In genomic region chr13:98523455-98524102, GRCh38 we compare ENCODE assay signal across 10 cellular contexts. TPM values are rescaled to one million over a fixed set of nuclear protein-coding genes. Genes with fewer than 3 reads are reported as not detected.
DNase-seq lines count a peak whose midpoint lies in the region; ATAC-seq and TF ChIP-seq lines count a peak whose summit lies in the region.
"Had no signal": no experiment of that assay in that cellular context is flagged by ENCODE, and none has a peak within 500 bp of the region (broad histone marks: within the 10 kb centered on the region; RNA-seq: fewer than 3 reads in every experiment).

No MANE protein-coding gene starts in this region.

- H3K27ac ChIP-seq in vagina = peak overlapping the region; percentile 62

- TF ChIP-seq POLR2A in vagina (IDR thresholded peaks at IDR 0.05) = no peak

- H3K36me3 Mint-ChIP-seq in activated B cell treated with CpG ODN at 0.5 μM for 24 hours (ENCODE audit: low read depth) = peaks cover 5% of the 10 kb centered on the region

- intact Hi-C loops in activated B cell treated with CpG ODN at 0.5 μM for 24 hours (cut with micrococcal nuclease) = loop anchor here (2.0 kb wide), 1 partner anchor 19 kb away; no protein-coding TSS in a partner anchor
- intact Hi-C loops in vagina (cut with DNase I) = no loop called here

- H3K4me3 ChIP-seq in vagina = no peak overlapping the region
- H3K4me3 ChIP-seq: sigmoid colon had no signal

- no peaks in the 10 kb centered on the region for H3K9me3 ChIP-seq in vagina
- H3K9me3 ChIP-seq: sigmoid colon had no signal

- peak; percentile 64 for ATAC-seq in HG02763 (IDR thresholded peaks at IDR 0.05; ENCODE audit: unreplicated experiment)
- no peak for ATAC-seq in activated B cell treated with CpG ODN at 0.5 μM for 24 hours (ENCODE audit: low read depth)
- ATAC-seq: Panc1 had no signal

- no peak overlapping the region for H3K4me3 Mint-ChIP-seq in activated B cell treated with CpG ODN at 0.5 μM for 24 hours

- H3K27me3 ChIP-seq in vagina = no peaks in the 10 kb centered on the region
- H3K27me3 ChIP-seq: sigmoid colon had no signal

- peak; percentile 45 for DNase-seq in stimulated activated CD4-positive, alpha-beta T cell treated with anti-CD3 and anti-CD28 coated beads, Interleukin-15, amount 100 ng/mL, for 24 hours
- no peak for DNase-seq in stimulated activated CD4-positive, alpha-beta T cell treated with anti-CD3 and anti-CD28 coated beads, Interleukin-12 subunit alpha, Interleukin-12 subunit beta, amount 100 ng/mL, for 4 hours
- DNase-seq in activated B cell treated with CpG ODN at 0.5 μM for 24 hours (no peak), vagina (ENCODE audit: extremely low spot score in 2 of 2) (no peak), SHP77 (lab: John Stamatoyannopoulos, UW) (no peak), inferior parietal cortex (ENCODE audit: extremely low spot score) (no peak), Ammon's horn (ENCODE audit: low spot score) (no peak)
- DNase-seq: sigmoid colon had no signal

- no peak for TF ChIP-seq CTCF in activated B cell treated with CpG ODN at 0.5 μM for 24 hours (IDR thresholded peaks at IDR 0.05)
- no peak for TF ChIP-seq CTCF in vagina (IDR thresholded peaks at IDR 0.05)

- peaks cover 89% of the 10 kb centered on the region for H3K4me1 ChIP-seq in vagina

- POLR2A ChIA-PET in activated B cell treated with CpG ODN at 0.5 μM for 24 hours (lab: Charles Lee) = interaction anchor here (1.3 kb wide), 1 partner anchor 39 kb away, joined by 3 read pairs; no protein-coding TSS in a partner anchor

- CTCF ChIA-PET in activated B cell treated with CpG ODN at 0.5 μM for 24 hours (lab: Charles Lee) = no interaction called here

- no peaks in the 10 kb centered on the region for H3K27me3 Mint-ChIP-seq in activated B cell treated with CpG ODN at 0.5 μM for 24 hours

- H3K4me1 Mint-ChIP-seq in activated B cell treated with CpG ODN at 0.5 μM for 24 hours = peaks cover 94% of the 10 kb centered on the region

- no peaks in the 10 kb centered on the region for H3K9me3 Mint-ChIP-seq in activated B cell treated with CpG ODN at 0.5 μM for 24 hours

- H3K36me3 ChIP-seq in vagina = peaks cover 0 to 3% of the 10 kb centered on the region in 2 donors
- H3K36me3 ChIP-seq: sigmoid colon had no signal

- peak overlapping the region; percentile 71 for H3K27ac Mint-ChIP-seq in activated B cell treated with CpG ODN at 0.5 μM for 24 hours

RNA-seq across cellular contexts. Expression of gene STK24, which starts 53.3 kb away (rescaled TPM):
- total RNA-seq in activated B cell treated with CpG ODN at 0.5 μM for 24 hours (74.8 and 84.8 TPM in 2 replicates), vagina (82.5 TPM)
